In genomic region chr12:70243510-70244331, GRCh38 we compare ENCODE assay signal across 8 cellular contexts. TPM values are rescaled to one million over a fixed set of nuclear protein-coding genes. Genes with fewer than 3 reads are reported as not detected.
DNase-seq lines count a peak whose midpoint lies in the region; ATAC-seq and TF ChIP-seq lines count a peak whose summit lies in the region.

No MANE protein-coding gene starts in this region.

- H3K27ac Mint-ChIP-seq in activated CD4-positive, alpha-beta T cell treated with anti-CD3 and anti-CD28 coated beads, Interleukin-2, amount 10 ng/mL, durations not matched to agents 7 days and 5 days: peak overlapping the region; percentile 97

- peaks cover 3% of the 10 kb centered on the region for H3K9me3 Mint-ChIP-seq in activated CD4-positive, alpha-beta T cell treated with anti-CD3 and anti-CD28 coated beads, Interleukin-2, amount 10 ng/mL, durations not matched to agents 7 days and 5 days

- H3K36me3 ChIP-seq in right lobe of liver: peaks cover 0 to 2% (median 0%) of the 10 kb centered on the region in 4 donors

- H3K4me1 ChIP-seq in right lobe of liver: peaks cover 0 to 28% (median 13%) of the 10 kb centered on the region in 4 donors

- peaks cover 54% of the 10 kb centered on the region for H3K36me3 Mint-ChIP-seq in activated CD4-positive, alpha-beta T cell treated with anti-CD3 and anti-CD28 coated beads, Interleukin-2, amount 10 ng/mL, durations not matched to agents 7 days and 5 days (ENCODE audit: low read depth)

- H3K4me1 Mint-ChIP-seq in activated CD4-positive, alpha-beta T cell treated with anti-CD3 and anti-CD28 coated beads, Interleukin-2, amount 10 ng/mL, durations not matched to agents 7 days and 5 days: peaks cover 66% of the 10 kb centered on the region

- peak overlapping the region; percentile 89 to 93 (median 92) for H3K4me3 ChIP-seq in right lobe of liver

- ATAC-seq in GM18868 (IDR thresholded peaks at IDR 0.05; ENCODE audit: unreplicated experiment) (peak; percentile 54), HG03095 (IDR thresholded peaks at IDR 0.05; ENCODE audit: unreplicated experiment) (peak; percentile 46), right lobe of liver (peak; percentile 58 to 83 (median 73))

- no peak for TF ChIP-seq CTCF in right lobe of liver (IDR thresholded peaks at IDR 0.05)

- no peak for TF ChIP-seq POLR2A in right lobe of liver (IDR thresholded peaks at IDR 0.05)

- intact Hi-C loops in right lobe of liver (cut with DNase I): no loop called here

- CTCF ChIA-PET in activated CD4-positive, alpha-beta T cell treated with anti-CD3 and anti-CD28 coated beads, Interleukin-2, amount 10 ng/mL, durations not matched to agents 7 days and 5 days (lab: Charles Lee): no interaction called here

- POLR2A ChIA-PET in activated CD4-positive, alpha-beta T cell treated with anti-CD3 and anti-CD28 coated beads, Interleukin-2, amount 10 ng/mL, durations not matched to agents 7 days and 5 days (lab: Charles Lee): no interaction called here

- no peaks in the 10 kb centered on the region for H3K9me3 ChIP-seq in right lobe of liver

- no peaks in the 10 kb centered on the region for H3K27me3 ChIP-seq in right lobe of liver

- WGBS in right lobe of liver (ENCODE audit: insufficient coverage, low coverage, low lambda C conversion rate, missing lambda C conversion rate): 0% methylated on average over 10 of the region's 69 CpGs

- peak overlapping the region; percentile 89 for H3K4me3 Mint-ChIP-seq in activated CD4-positive, alpha-beta T cell treated with anti-CD3 and anti-CD28 coated beads, Interleukin-2, amount 10 ng/mL, durations not matched to agents 7 days and 5 days

- peak overlapping the region; percentile 95 to 99 (median 97) for H3K27ac ChIP-seq in right lobe of liver

- no peaks in the 10 kb centered on the region for H3K27me3 Mint-ChIP-seq in activated CD4-positive, alpha-beta T cell treated with anti-CD3 and anti-CD28 coated beads, Interleukin-2, amount 10 ng/mL, durations not matched to agents 7 days and 5 days

- DNase-seq in AG08396 (ENCODE audit: low spot score) (peak; percentile 80), NCI-H446 treated with DMSO at 0.1 percent for 48 hours (lab: John Stamatoyannopoulos, UW) (peak; percentile 32), dermis blood vessel endothelial cell (peak; percentile 76), right lobe of liver (peak; percentile 75 to 81 (median 81))
- peak; percentile 69 for DNase-seq in activated CD4-positive, alpha-beta T cell treated with anti-CD3 and anti-CD28 coated beads, Interleukin-2, amount 10 ng/mL, durations not matched to agents 7 days and 5 days
- peak; percentile 54 to 62 for DNase-seq in stimulated activated CD4-positive, alpha-beta T cell treated with anti-CD3 and anti-CD28 coated beads, Interleukin-4, amount 100 ng/mL, for 4 hours

RNA-seq across cellular contexts. Expression of gene CNOT2, which starts 0.5 kb away (rescaled TPM):
- 10 to 100 TPM; 73.6 to 78.0 TPM for total RNA-seq in activated CD4-positive, alpha-beta T cell treated with anti-CD3 and anti-CD28 coated beads, Interleukin-2, amount 10 ng/mL, durations not matched to agents 7 days and 5 days
- total RNA-seq in dermis blood vessel endothelial cell (179 and 198 TPM in 2 replicates), right lobe of liver (10 to 100 TPM; 24.6 to 65.9 (median 35.4) TPM)

Comparison
In these comparisons a context has a peak if more than half of its experiments do, and no peak if none do; other contexts are left out.
1. Peak in every context shown above with its lines: DNase-seq, ATAC-seq, H3K4me3 ChIP-seq and H3K27ac ChIP-seq.